In genomic region chr11:8870461-8871282, GRCh38 we compare ENCODE assay signal across 8 cellular contexts. TPM values are rescaled to one million over a fixed set of nuclear protein-coding genes. Genes with fewer than 3 reads are reported as not detected.
A peak's percentile ranks its signal among the peaks of the same experiment; 100 is the strongest.
DNase-seq lines count a peak whose midpoint lies in the region; ATAC-seq, FAIRE-seq and TF ChIP-seq lines count a peak whose summit lies in the region.

No MANE protein-coding gene starts in this region.

- peak; percentile 46 for FAIRE-seq in endothelial cell of umbilical vein (lab: Jason Lieb, UNC)

- H3K27me3 ChIP-seq in endothelial cell of umbilical vein (ENCODE audit: control insufficient read depth in 2 of 2, insufficient read depth in 2 of 2, low read length in 2 of 2): no peaks in the 10 kb centered on the region

- POLR2A ChIA-PET in endothelial cell of umbilical vein (lab: Charles Lee): interaction anchor here (0.6 kb wide), 1 partner anchor 189 kb away, joined by 3 read pairs; no protein-coding TSS in a partner anchor

- CTCF ChIA-PET in endothelial cell of umbilical vein (lab: Charles Lee): interaction anchor here (0.7 to 3.2 kb wide), 14 partner anchors 12 to 267 kb away, joined by 3 to 11 read pairs (median 4); a partner anchor contains a TSS

- no peak for TF ChIP-seq POLR2A in endothelial cell of umbilical vein (IDR thresholded peaks at IDR 0.05; ENCODE audit: low read depth, low read length)

- H3K27me3 Mint-ChIP-seq in T-helper 17 cell: peaks cover 55% of the 10 kb centered on the region

- H3K27ac Mint-ChIP-seq in T-helper 17 cell: no peak overlapping the region

- peaks cover 9% of the 10 kb centered on the region for H3K4me1 Mint-ChIP-seq in T-helper 17 cell

- H3K9me3 ChIP-seq in T-helper 17 cell (ENCODE audit: control insufficient read depth, low read length, poor library complexity, severe bottlenecking) (no peaks in the 10 kb centered on the region), endothelial cell of umbilical vein (replicated peaks; ENCODE audit: control insufficient read depth, insufficient read depth, low read length) (no peaks in the 10 kb centered on the region)

- no peak overlapping the region for H3K27ac ChIP-seq in endothelial cell of umbilical vein (ENCODE audit: insufficient read depth, low read depth, low read length)
- peak overlapping the region; percentile 42 for H3K27ac ChIP-seq in substantia nigra (ENCODE audit: low read depth, low read length, poor library complexity, severe bottlenecking)

- BruUV-seq in endothelial cell of umbilical vein (replicated peaks; lab: Mats Ljungman, UMichigan): no TSS peak

- H3K4me2 ChIP-seq in endothelial cell of umbilical vein (ENCODE audit: insufficient read depth, low read length): peak overlapping the region; percentile 41

- dilution Hi-C loops in endothelial cell of umbilical vein (cut with MboI; ENCODE audit: extremely low pct_ligation_motif_present, low sequenced_read_pairs): no loop called here

- no peak for TF ChIP-seq CTCF in endothelial cell of umbilical vein (IDR thresholded peaks at IDR 0.05; ENCODE audit: extremely low read depth in 1 of 2, insufficient read depth in 1 of 2, low read depth in 1 of 2, low read length in 2 of 2)

- no peaks in the 10 kb centered on the region for H3K36me3 ChIP-seq in endothelial cell of umbilical vein (ENCODE audit: control insufficient read depth in 2 of 2, extremely low read depth in 1 of 2, insufficient read depth in 2 of 2, low read length in 2 of 2)

- H2AFZ ChIP-seq in endothelial cell of umbilical vein (ENCODE audit: low read depth, low read length): peak overlapping the region; percentile 74

- H3K4me3 Mint-ChIP-seq in T-helper 17 cell: peak overlapping the region; percentile 75

- intact Hi-C loops in endothelial cell of umbilical vein (cut with micrococcal nuclease): loop anchor here (2.0 kb wide), 3 partner anchors 40 to 182 kb away; partner anchors contain the start of gene AKIP1

- H3K36me3 Mint-ChIP-seq in T-helper 17 cell (ENCODE audit: low read depth): peaks cover 2% of the 10 kb centered on the region

- H3K9me1 ChIP-seq in endothelial cell of umbilical vein (replicated peaks; ENCODE audit: control insufficient read depth, extremely low read depth, insufficient read depth, low read length): no peaks in the 10 kb centered on the region

- H3K79me2 ChIP-seq in endothelial cell of umbilical vein (ENCODE audit: control insufficient read depth, insufficient read depth, low read length): no peaks in the 10 kb centered on the region

- ATAC-seq in T-helper 17 cell (no peak), GM19328 (IDR thresholded peaks at IDR 0.05; ENCODE audit: unreplicated experiment) (no peak)

- DNase-seq in DMS153 treated with DMSO at 0.1 percent for 48 hours (lab: John Stamatoyannopoulos, UW; ENCODE audit: unreplicated experiment) (peak; percentile 5), HuH-7 (ENCODE audit: low spot score) (peak; percentile 71), T-helper 17 cell (no peak), endothelial cell of umbilical vein (ENCODE audit: low read depth, low spot score) (peak; percentile 68), lung microvascular endothelial cell (ENCODE audit: low read depth in 2 of 2) (peak; percentile 49 to 78), substantia nigra (lab: John Stamatoyannopoulos, UW) (peak in 30 of 49 donors; percentile 6 to 70 (median 29)), SKM-1 (lab: John Stamatoyannopoulos, UW; ENCODE audit: unreplicated experiment) (no peak)

- peak overlapping the region; percentile 6 to 50 (median 39) for H3K4me3 ChIP-seq in endothelial cell of umbilical vein (replicated peaks in 1 of 3; ENCODE audit: insufficient read depth in 1 of 3, low read depth in 1 of 3, low read length in 3 of 3)

- H4K20me1 ChIP-seq in endothelial cell of umbilical vein (replicated peaks; ENCODE audit: control insufficient read depth, extremely low read depth, insufficient read depth, low read length): no peaks in the 10 kb centered on the region

- H3K9ac ChIP-seq in endothelial cell of umbilical vein (replicated peaks; ENCODE audit: extremely low read depth, insufficient read depth, low read length): no peak overlapping the region

- H3K4me1 ChIP-seq in endothelial cell of umbilical vein (ENCODE audit: control insufficient read depth, extremely low read depth, insufficient read depth, low read length): peaks cover 19% of the 10 kb centered on the region

TF ChIP-seq in endothelial cell of umbilical vein, 7 proteins besides CTCF, POLR2A, EP300 and RAD21:
- TF ChIP-seq FOS (IDR thresholded peaks at IDR 0.05; ENCODE audit: borderline replicate concordance, insufficient read depth, low read length) (no peak), MYC (IDR thresholded peaks at IDR 0.05; ENCODE audit: low read depth, low read length) (no peak), EZH2 (IDR thresholded peaks at IDR 0.05; ENCODE audit: borderline replicate concordance, low read depth, low read length, severe bottlenecking) (no peak), JUN (IDR thresholded peaks at IDR 0.05; ENCODE audit: borderline replicate concordance, insufficient read depth, insufficient read length, low read depth) (no peak), GATA2 (IDR thresholded peaks at IDR 0.05; ENCODE audit: insufficient read depth, insufficient read length, low read depth, low read length) (no peak), POLR2AphosphoS5 (IDR thresholded peaks at IDR 0.05; ENCODE audit: insufficient read depth, low read depth, low read length) (no peak)
- TF ChIP-seq, protein P1, sequence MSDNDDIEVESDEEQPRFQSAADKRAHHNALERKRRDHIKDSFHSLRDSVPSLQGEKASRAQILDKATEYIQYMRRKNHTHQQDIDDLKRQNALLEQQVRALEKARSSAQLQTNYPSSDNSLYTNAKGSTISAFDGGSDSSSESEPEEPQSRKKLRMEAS (IDR thresholded peaks at IDR 0.05; ENCODE audit: insufficient read depth, insufficient read length): no peak

RNA-seq across cellular contexts. Expression of gene AKIP1, which starts 40.3 kb away (rescaled TPM):
- 1 to 10 TPM; 6.8 to 8.1 TPM for total RNA-seq in T-helper 17 cell
- total RNA-seq in endothelial cell of umbilical vein: 21.9 and 23.4 TPM in 2 replicates
- 30.3 and 32.4 TPM in 2 replicates for polyA plus RNA-seq in endothelial cell of umbilical vein
- 24.9 and 26.8 TPM in 2 replicates for polyA plus RNA-seq in endothelial cell of umbilical vein (2011; cell fraction: cytosol; rRNA removed)
- 13.0 and 15.3 TPM in 2 replicates for polyA plus RNA-seq in endothelial cell of umbilical vein (2011; cell fraction: nucleus; rRNA removed)
- polyA plus RNA-seq in endothelial cell of umbilical vein (2012): 33.5 and 34.3 TPM in 2 replicates
- 8.4 TPM in 2 replicates for polyA minus RNA-seq in endothelial cell of umbilical vein
- polyA minus RNA-seq in endothelial cell of umbilical vein (2011; cell fraction: cytosol; rRNA and poly(A)+ RNA removed): 19.2 TPM
- 2.3 and 2.6 TPM in 2 replicates for polyA minus RNA-seq in endothelial cell of umbilical vein (2011; cell fraction: nucleus; rRNA and poly(A)+ RNA removed)
- 22.4 and 23.2 TPM in 2 replicates for total RNA-seq in lung microvascular endothelial cell

Comparison
In these comparisons a context has a peak if more than half of its experiments do, and no peak if none do; other contexts are left out.
1. DNase-seq: peak in DMS153 treated with DMSO at 0.1 percent for 48 hours (single experiment), HuH-7 (single experiment), endothelial cell of umbilical vein (single experiment), lung microvascular endothelial cell (2 of 2) and substantia nigra (30 of 49); none in T-helper 17 cell (0 of 3) and SKM-1 (single experiment).